ENCODE assay signal across 8 cellular contexts in the genomic region with DNA sequence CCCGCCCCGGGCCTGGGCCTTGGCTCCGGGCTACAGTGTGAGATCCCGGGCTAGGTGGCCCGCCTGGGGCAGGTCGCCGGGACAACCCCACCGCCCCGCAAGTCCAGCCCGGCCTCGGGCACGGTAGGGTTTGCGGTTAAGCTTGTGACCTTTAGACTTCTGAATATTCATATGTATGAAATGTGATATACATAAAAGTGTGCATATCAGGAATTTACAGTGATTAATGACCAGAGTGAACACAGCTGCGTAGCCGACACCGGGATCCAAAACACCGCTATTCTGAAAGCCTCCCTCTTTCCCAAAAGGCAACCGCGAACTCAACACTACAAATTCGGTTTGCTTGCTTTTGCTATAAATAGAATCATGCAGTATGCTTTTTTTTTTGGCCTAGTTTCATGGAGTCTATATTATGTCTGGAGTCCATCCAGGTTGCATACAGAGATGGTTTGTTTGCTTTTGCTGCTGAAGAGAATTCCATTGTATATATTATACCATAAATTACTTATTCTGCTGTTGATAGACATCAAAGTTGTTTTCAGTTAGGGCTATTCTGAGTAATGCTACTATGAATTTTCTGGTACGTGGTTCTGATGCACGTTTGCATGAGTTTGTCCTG. TPM values are rescaled to one million over a fixed set of nuclear protein-coding genes. Genes with fewer than 3 reads are reported as not detected.
DNase-seq lines count a peak whose midpoint lies in the region; ATAC-seq and TF ChIP-seq lines count a peak whose summit lies in the region.

No MANE protein-coding gene starts in this region.

- H3K4me3 ChIP-seq in NB4 (ENCODE audit: low read depth, low read length) (peak overlapping the region; percentile 80), colonic mucosa (peak overlapping the region; percentile 85), mononuclear cell (ENCODE audit: low read length) (peak overlapping the region; percentile 96), aorta (ENCODE audit: low read length in 2 of 2) (peak overlapping the region; percentile 50 to 89)

- intact Hi-C loops in colonic mucosa (cut with DNase I) (no loop called here), aorta (cut with DNase I) (loop anchor here (1.0 to 10.0 kb wide), 4 partner anchors 18 to 691 kb away; partner anchors contain the start of genes TM2D3 (in 2 of the 2), ASB7 (in 1 of the 2), LINS1 (in 1 of the 2) and SELENOS (in 1 of the 2))

- ATAC-seq in aorta (ENCODE audit: low FRiP score) (peak; percentile 70), GM18868 (IDR thresholded peaks at IDR 0.05; ENCODE audit: unreplicated experiment) (no peak)

- H3K9me3 ChIP-seq in colonic mucosa (no peaks in the 10 kb centered on the region), mononuclear cell (ENCODE audit: low read depth, low read length) (no peaks in the 10 kb centered on the region), aorta (ENCODE audit: control insufficient read depth, low read length) (no peaks in the 10 kb centered on the region)

- H3K36me3 ChIP-seq in colonic mucosa = no peaks in the 10 kb centered on the region
- H3K36me3 ChIP-seq in aorta (ENCODE audit: control insufficient read depth in 1 of 2, insufficient read depth in 2 of 2, low read length in 1 of 2) = no peaks in the 10 kb centered on the region

- H3K9ac ChIP-seq in colonic mucosa (ENCODE audit: low read depth in 2 of 2, low read length in 2 of 2) = peak overlapping the region; percentile 82 to 98

- H3K27ac ChIP-seq in colonic mucosa = peak overlapping the region; percentile 95
- H3K27ac ChIP-seq in aorta (ENCODE audit: low read depth in 1 of 2, low read length in 2 of 2) = peak overlapping the region; percentile 31 to 68

- WGBS in aorta, 2 donors = 0 to 1% methylated on average over 22 of the region's 22 CpGs

- DNase-seq in DMS53 (lab: John Stamatoyannopoulos, UW) (peak; percentile 72), NB4 (ENCODE audit: low read depth) (no peak), colonic mucosa (no peak), aorta (no peak), NCI-H1092 (lab: John Stamatoyannopoulos, UW) (no peak), SKM-1 treated with dmso at 0.1 percent for 144 hours (lab: John Stamatoyannopoulos, UW; ENCODE audit: unreplicated experiment) (no peak)

- no peak for TF ChIP-seq CTCF in NB4 (IDR thresholded peaks at IDR 0.05; ENCODE audit: low read depth, low read length)
- no peak for TF ChIP-seq CTCF in colonic mucosa (IDR thresholded peaks at IDR 0.05)

- H3K4me1 ChIP-seq in colonic mucosa (peaks cover 2% of the 10 kb centered on the region), mononuclear cell (ENCODE audit: insufficient read depth, low read length) (peaks cover 30% of the 10 kb centered on the region), aorta (ENCODE audit: control insufficient read depth in 1 of 2, insufficient read depth in 2 of 2, low read length in 2 of 2) (no peaks in the 10 kb centered on the region)

- no peak for TF ChIP-seq POLR2A in NB4 (IDR thresholded peaks at IDR 0.05; ENCODE audit: extremely low read depth, insufficient read length)

- no peaks in the 10 kb centered on the region for H3K27me3 ChIP-seq in colonic mucosa
- no peaks in the 10 kb centered on the region for H3K27me3 ChIP-seq in mononuclear cell (ENCODE audit: insufficient read depth, low read length)
- H3K27me3 ChIP-seq in aorta (ENCODE audit: control insufficient read depth in 1 of 2, insufficient read depth in 2 of 2, low read length in 1 of 2) = no peaks in the 10 kb centered on the region

RNA-seq across cellular contexts. Expression of gene SNRPA1, which starts 0.7 kb away (rescaled TPM):
- total RNA-seq in colonic mucosa (10 to 100 TPM; 52.6 to 82.7 TPM), mononuclear cell (76.1 TPM), aorta (10 to 100 TPM; 46.4 to 49.2 TPM)
- 10 to 100 TPM; 37.6 to 54.1 TPM for polyA plus RNA-seq in aorta

RNA-seq across cellular contexts. Expression of gene SELENOS, which starts 18.4 kb away (rescaled TPM):
- total RNA-seq in colonic mucosa = 100 to 1,000 TPM in 1 of 2 donors, 10 to 100 TPM in 1; 85.8 to 121 TPM
- 22.8 TPM for total RNA-seq in mononuclear cell
- total RNA-seq in aorta = 10 to 100 TPM; 69.0 to 74.3 TPM
- 100 to 1,000 TPM; 115 to 123 TPM for polyA plus RNA-seq in aorta

RNA-seq across cellular contexts. Expression of gene CHSY1, which starts 43.9 kb away (rescaled TPM):
- total RNA-seq in colonic mucosa (10 to 100 TPM; 12.3 to 13.7 TPM), mononuclear cell (22.2 TPM), aorta (10 to 100 TPM; 65.4 to 78.4 TPM)
- polyA plus RNA-seq in aorta = 10 to 100 TPM; 10.8 to 34.2 TPM
